In the genomic region with DNA sequence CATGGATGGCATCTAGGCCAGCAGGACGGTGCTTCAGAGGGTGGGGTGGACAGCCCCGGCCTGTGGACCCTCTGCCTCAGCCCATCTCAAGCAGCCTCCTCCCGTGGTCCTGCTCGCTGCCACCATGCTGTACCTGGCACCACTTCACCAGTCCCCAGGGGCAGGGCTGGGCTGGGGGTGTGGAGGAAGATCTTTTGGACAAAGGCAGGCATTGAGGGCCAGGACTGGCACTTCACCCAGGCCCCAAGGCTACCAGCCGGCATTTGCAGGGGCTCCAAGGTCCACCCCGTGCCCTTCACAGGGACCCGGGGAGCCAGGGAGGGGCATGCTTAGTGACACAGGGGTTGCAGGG, we compare ENCODE assay signal across 1 cellular context.
TF ChIP-seq lines count a peak whose summit lies in the region.

No MANE protein-coding gene starts in this region.

TF ChIP-seq in HepG2, 621 proteins besides CTCF, POLR2A, EP300 and RAD21:
- TF ChIP-seq HNRNPL (IDR thresholded peaks at IDR 0.05; ENCODE audit: low read depth, low read length), result peak; percentile 98
- 0 out of 2 replicates have a peak, but pooled peaks have one; percentile 20 for TF ChIP-seq HNF4A (CRISPR knock-in tag; IDR thresholded peaks at IDR 0.05)
- TF ChIP-seq, protein P1, sequence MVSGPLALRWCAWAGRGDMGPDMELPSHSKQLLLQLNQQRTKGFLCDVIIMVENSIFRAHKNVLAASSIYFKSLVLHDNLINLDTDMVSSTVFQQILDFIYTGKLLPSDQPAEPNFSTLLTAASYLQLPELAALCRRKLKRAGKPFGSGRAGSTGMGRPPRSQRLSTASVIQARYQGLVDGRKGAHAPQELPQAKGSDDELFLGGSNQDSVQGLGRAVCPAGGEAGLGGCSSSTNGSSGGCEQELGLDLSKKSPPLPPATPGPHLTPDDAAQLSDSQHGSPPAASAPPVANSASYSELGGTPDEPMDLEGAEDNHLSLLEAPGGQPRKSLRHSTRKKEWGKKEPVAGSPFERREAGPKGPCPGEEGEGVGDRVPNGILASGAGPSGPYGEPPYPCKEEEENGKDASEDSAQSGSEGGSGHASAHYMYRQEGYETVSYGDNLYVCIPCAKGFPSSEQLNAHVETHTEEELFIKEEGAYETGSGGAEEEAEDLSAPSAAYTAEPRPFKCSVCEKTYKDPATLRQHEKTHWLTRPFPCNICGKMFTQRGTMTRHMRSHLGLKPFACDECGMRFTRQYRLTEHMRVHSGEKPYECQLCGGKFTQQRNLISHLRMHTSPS (CRISPR knock-in tag; IDR thresholded peaks at IDR 0.05; ENCODE audit: low read depth), result peak; percentile 53; the same call in 1 of the 2 replicates
- no peak for TF ChIP-seq IKZF4 (CRISPR knock-in tag; IDR thresholded peaks at IDR 0.05; ENCODE audit: borderline replicate concordance, low read depth, not compliant biosample characterization)
